Comparison of ENCODE assay signal across 8 cellular contexts in genomic region chrX:129932792-129933321, GRCh38. TPM values are rescaled to one million over a fixed set of nuclear protein-coding genes. Genes with fewer than 3 reads are reported as not detected.
DNase-seq lines count a peak whose midpoint lies in the region; ATAC-seq, FAIRE-seq and TF ChIP-seq lines count a peak whose summit lies in the region.

No MANE protein-coding gene starts in this region.

- no peaks in the 10 kb centered on the region for H3K36me3 Mint-ChIP-seq in astrocyte (ENCODE audit: low read depth, unreplicated experiment)

- peak overlapping the region; percentile 18 for H2AFZ ChIP-seq in astrocyte (ENCODE audit: low read depth, low read length)

- no peaks in the 10 kb centered on the region for H3K4me1 ChIP-seq in astrocyte (ENCODE audit: insufficient read depth, low read length)

- peak overlapping the region; percentile 17 for H3K4me3 ChIP-seq in astrocyte (ENCODE audit: insufficient read depth, low read depth, low read length)

- peak overlapping the region; percentile 34 for H3K27ac Mint-ChIP-seq in astrocyte (ENCODE audit: unreplicated experiment)

- no peak for TF ChIP-seq CTCF in astrocyte (IDR thresholded peaks at IDR 0.05; ENCODE audit: insufficient read depth, low read depth, low read length)

- H3K4me1 Mint-ChIP-seq in astrocyte (ENCODE audit: low read depth, unreplicated experiment) = no peaks in the 10 kb centered on the region

- H3K27ac ChIP-seq in astrocyte (ENCODE audit: low read depth, low read length) = no peak overlapping the region
- H3K27ac ChIP-seq in temporal lobe (ENCODE audit: low read depth, low read length) = peak overlapping the region; percentile 61

- peak overlapping the region; percentile 34 for H3K4me3 Mint-ChIP-seq in astrocyte (ENCODE audit: unreplicated experiment)

- peak; percentile 7 for ATAC-seq in HG03442 (IDR thresholded peaks at IDR 0.05; ENCODE audit: unreplicated experiment)
- ATAC-seq in GM21529 (IDR thresholded peaks at IDR 0.05; ENCODE audit: unreplicated experiment) = no peak

- H3K36me3 ChIP-seq in astrocyte (ENCODE audit: insufficient read depth, low read length) = peaks cover under 1% of the 10 kb centered on the region

- H4K20me1 ChIP-seq in astrocyte (ENCODE audit: insufficient read depth, low read length) = no peaks in the 10 kb centered on the region

- peak overlapping the region; percentile 27 for H3K9ac ChIP-seq in astrocyte (ENCODE audit: low read length)

- H3K27me3 Mint-ChIP-seq in astrocyte (ENCODE audit: low read depth, unreplicated experiment) = peaks cover 25% of the 10 kb centered on the region

- no peaks in the 10 kb centered on the region for H3K9me3 Mint-ChIP-seq in astrocyte (ENCODE audit: unreplicated experiment)

- peak; percentile 18 for DNase-seq in activated CD4-positive, alpha-beta T cell treated with anti-CD3 and anti-CD28 coated beads for 48 hours
- DNase-seq in activated CD4-positive, alpha-beta T cell treated with anti-CD3 and anti-CD28 coated beads for 1 hour = no peak
- DNase-seq in astrocyte (ENCODE audit: low read depth) = no peak
- peak; percentile 65 for DNase-seq in left kidney (ENCODE audit: low read depth, low spot score)
- no peak for DNase-seq in NCI-H2171 treated with DMSO at 0.1 percent for 48 hours (lab: John Stamatoyannopoulos, UW)

- H3K27me3 ChIP-seq in astrocyte (ENCODE audit: insufficient read depth, low read length) = peaks cover 9% of the 10 kb centered on the region

- peak overlapping the region; percentile 76 for H3K4me2 ChIP-seq in astrocyte (ENCODE audit: low read length)

- no peak for FAIRE-seq in astrocyte (lab: Jason Lieb, UNC)

- no peaks in the 10 kb centered on the region for H3K9me3 ChIP-seq in astrocyte (ENCODE audit: insufficient read depth, low read depth, low read length)

- no peaks in the 10 kb centered on the region for H3K79me2 ChIP-seq in astrocyte (ENCODE audit: insufficient read depth, low read length)

RNA-seq across cellular contexts. Expression of gene UTP14A, which starts 26.9 kb away (rescaled TPM):
- total RNA-seq in astrocyte (22.2 and 23.4 TPM in 2 replicates), temporal lobe (8.4 TPM)

RNA-seq across cellular contexts. Expression of gene BCORL1, which starts 49.6 kb away (rescaled TPM):
- 20.0 and 22.3 TPM in 2 replicates for total RNA-seq in astrocyte
- total RNA-seq in temporal lobe = 6.4 TPM

Comparison
In these comparisons a context has a peak if more than half of its experiments do, and no peak if none do; other contexts are left out.
1. DNase-seq: peak in activated CD4-positive, alpha-beta T cell treated with anti-CD3 and anti-CD28 coated beads for 48 hours (single experiment) and left kidney (single experiment); none in activated CD4-positive, alpha-beta T cell treated with anti-CD3 and anti-CD28 coated beads for 1 hour (single experiment), astrocyte (single experiment) and NCI-H2171 treated with DMSO at 0.1 percent for 48 hours (single experiment).